In genomic region chr6:155492061-155492735, GRCh38 we compare ENCODE assay signal across 13 cellular contexts. TPM values are rescaled to one million over a fixed set of nuclear protein-coding genes. Genes with fewer than 3 reads are reported as not detected.
"Had no signal": no experiment of that assay in that cellular context is flagged by ENCODE, and none has a peak within 500 bp of the region (broad histone marks: within the 10 kb centered on the region; RNA-seq: fewer than 3 reads in every experiment).

No MANE protein-coding gene starts in this region.

- H3K27me3 ChIP-seq: cardiac muscle cell, right atrium auricular region, tibial nerve, vagina had no signal

- DNase-seq: activated effector memory CD4-positive, alpha-beta T cell treated with Interleukin-2 at 50 U/mL for 16 hours; activated naive CD8-positive, alpha-beta T cell treated with anti-CD3 and anti-CD28 coated beads for 36 hours; anterior cingulate cortex; hippocampal formation; small intestine had no signal

- ATAC-seq: activated CD4-positive, CD25-positive, alpha-beta regulatory T cell treated with anti-CD3 and anti-CD28 coated beads, Interleukin-2, amount 50 U/mL, for 24 hours had no signal

- H3K36me3 ChIP-seq: cardiac muscle cell, right atrium auricular region, tibial nerve, vagina had no signal

- H3K27me3 Mint-ChIP-seq: activated naive CD8-positive, alpha-beta T cell treated with anti-CD3 and anti-CD28 coated beads for 36 hours had no signal

- H3K9me3 ChIP-seq: right atrium auricular region, tibial nerve, vagina had no signal

- H3K4me3 ChIP-seq: cardiac muscle cell, right atrium auricular region, tibial nerve, vagina had no signal

- H3K27ac ChIP-seq: cardiac muscle cell had no signal

- H3K4me3 Mint-ChIP-seq: activated naive CD8-positive, alpha-beta T cell treated with anti-CD3 and anti-CD28 coated beads for 36 hours had no signal

RNA-seq across cellular contexts. Expression of gene NOX3, which starts 36.6 kb away (rescaled TPM):
- total RNA-seq: activated naive CD8-positive, alpha-beta T cell treated with anti-CD3 and anti-CD28 coated beads for 36 hours; cardiac muscle cell; liver; myocyte; posterior vena cava; right atrium auricular region; tibial nerve; vagina had no signal
- polyA plus RNA-seq: cardiac muscle cell, liver, small intestine had no signal
